8 cellular contexts compared by ENCODE assay signal in the genomic region with DNA sequence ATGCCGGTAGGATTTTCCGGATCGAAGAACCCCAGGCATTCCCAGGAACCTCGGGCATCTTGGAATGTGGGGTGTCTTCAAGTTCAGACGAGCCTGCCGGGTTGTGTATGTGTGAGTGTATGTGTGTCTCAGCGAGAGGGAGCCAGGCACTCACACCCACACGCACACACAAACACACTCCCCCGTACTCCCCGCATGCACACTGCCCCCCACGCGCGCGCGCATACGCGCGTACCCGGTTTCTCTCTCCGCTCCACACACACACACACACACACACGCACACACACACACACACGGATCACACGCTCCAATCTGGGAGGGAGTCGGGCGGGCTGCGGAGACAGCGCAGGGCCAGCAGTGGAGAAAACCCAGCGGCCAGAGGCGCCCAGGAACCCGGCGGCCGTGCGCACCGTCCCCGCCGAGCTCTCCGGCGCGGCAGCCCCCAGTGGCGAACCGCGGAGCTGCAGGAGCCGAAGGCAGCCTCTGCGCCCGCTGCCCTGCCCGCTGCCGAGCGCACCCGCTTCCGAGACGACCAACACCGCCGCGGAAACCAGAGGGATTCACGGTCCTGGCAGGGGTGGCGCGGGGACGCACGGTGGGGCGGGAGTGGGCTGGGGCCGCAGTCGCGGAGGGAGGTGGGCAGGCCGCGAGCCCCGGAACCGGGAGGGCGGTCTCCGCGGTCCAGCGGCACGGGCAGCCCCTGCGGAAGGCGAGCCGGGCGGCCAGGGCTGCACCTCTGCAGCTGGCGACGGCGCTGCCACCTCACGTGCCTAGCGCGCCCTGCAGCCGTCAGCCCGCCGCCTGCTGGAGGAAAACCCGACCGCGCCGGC. TPM values are rescaled to one million over a fixed set of nuclear protein-coding genes. Genes with fewer than 3 reads are reported as not detected.
DNase-seq lines count a peak whose midpoint lies in the region; ATAC-seq and TF ChIP-seq lines count a peak whose summit lies in the region.

A gene (minus strand): TSS at position 125 of the 830 bp plus-strand sequence.

- ATAC-seq in HG03066 (IDR thresholded peaks at IDR 0.05; ENCODE audit: low read depth, unreplicated experiment) (peak; percentile 60), HG03457 (IDR thresholded peaks at IDR 0.05; ENCODE audit: unreplicated experiment) (no peak)

- TF ChIP-seq CTCF in GM12873 (IDR thresholded peaks at IDR 0.05; ENCODE audit: insufficient read depth, low read depth, low read length, missing control alignments), result peak; percentile 77

- DNase-seq in NCI-H460 (ENCODE audit: extremely low read depth, low read depth), result peak; percentile 55
- peak; percentile 43 for DNase-seq in activated T-cell treated with anti-CD3 and anti-CD28 coated beads for 1 hour (ENCODE audit: low read depth)
- DNase-seq in epidermal melanocyte (ENCODE audit: insufficient read length, low spot score), result peak; percentile 25
- peak; percentile 72 for DNase-seq in mucosa of gallbladder (ENCODE audit: low spot score)
- peak; percentile 51 to 56 for DNase-seq in stimulated activated CD8-positive, alpha-beta memory T cell treated with anti-CD3 and anti-CD28 coated beads, Interleukin-2, amount 100 ng/mL, for 48 hours (ENCODE audit: low read depth in 2 of 2)

RNA-seq across cellular contexts. Expression of the gene that starts here (rescaled TPM):
- total RNA-seq in NCI-H460 (2014; rRNA removed; shearing (Covaris generic)), result not detected in 2 replicates
- not detected in 2 replicates for polyA plus RNA-seq in NCI-H460 (2014; cell fraction: nucleus; rRNA removed)
- total RNA-seq in mucosa of gallbladder, result not detected

Comparison
In these comparisons a context has a peak if more than half of its experiments do, and no peak if none do; other contexts are left out.
1. Peak in DNase-seq in NCI-H460; RNA of the gene not detected or under 1 TPM.
2. Peak in DNase-seq in mucosa of gallbladder; RNA of the gene not detected or under 1 TPM.